17 cellular contexts compared by ENCODE assay signal in the genomic region with DNA sequence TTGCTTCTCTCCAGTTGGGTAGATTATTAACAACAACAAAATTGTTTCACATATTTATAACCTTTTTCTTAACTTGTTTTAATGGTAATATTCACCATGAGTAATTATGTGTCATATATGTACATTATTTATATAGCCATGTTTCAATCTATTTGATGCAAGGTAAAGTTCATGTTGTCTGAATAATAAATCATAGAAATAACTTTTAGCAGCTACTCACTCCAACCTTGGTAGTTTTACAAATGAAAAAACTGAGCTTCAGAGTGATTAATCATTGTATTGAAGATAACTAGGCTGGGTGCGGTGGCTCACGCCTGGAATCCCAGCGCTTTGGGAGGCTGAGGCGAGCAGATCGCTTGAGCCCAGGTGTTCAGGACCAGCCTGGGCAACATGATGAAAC. TPM values are rescaled to one million over a fixed set of nuclear protein-coding genes. Genes with fewer than 3 reads are reported as not detected.
DNase-seq lines count a peak whose midpoint lies in the region; ATAC-seq and TF ChIP-seq lines count a peak whose summit lies in the region.
"Had no signal": no experiment of that assay in that cellular context is flagged by ENCODE, and none has a peak within 500 bp of the region (broad histone marks: within the 10 kb centered on the region; RNA-seq: fewer than 3 reads in every experiment).

No MANE protein-coding gene starts in this region.

- CTCF ChIA-PET in A673 (lab: Charles Lee): no interaction called here

- H3K36me3 Mint-ChIP-seq in HFFc6 (ENCODE audit: low read depth): peaks cover 6% of the 10 kb centered on the region; the same call in 1 of the 2 replicates
- peaks cover 26% of the 10 kb centered on the region for H3K36me3 Mint-ChIP-seq in memory B cell
- H3K36me3 Mint-ChIP-seq in stimulated activated naive B cell treated with anti-CD40 and anti-IgM and Interleukin-4, amounts not matched to agents 10 μg/mL and 1 μg/mL and 100 μg/mL, for 72 hours: peaks cover 6 to 15% of the 10 kb centered on the region in 2 donors
- H3K36me3 Mint-ChIP-seq in progenitor cell of endocrine pancreas (ENCODE audit: insufficient read depth): peaks cover 2% of the 10 kb centered on the region
- H3K36me3 Mint-ChIP-seq: CD8-positive, alpha-beta T cell had no signal

- H3K27me3 Mint-ChIP-seq in HFFc6 (ENCODE audit: insufficient read depth) (no peaks in the 10 kb centered on the region), memory B cell (no peaks in the 10 kb centered on the region), progenitor cell of endocrine pancreas (no peaks in the 10 kb centered on the region)
- no peaks in the 10 kb centered on the region for H3K27me3 Mint-ChIP-seq in stimulated activated naive B cell treated with anti-CD40 and anti-IgM and Interleukin-4, amounts not matched to agents 10 μg/mL and 1 μg/mL and 100 μg/mL, for 72 hours

- no peak overlapping the region for H3K4me3 ChIP-seq in ascending aorta
- no peak overlapping the region for H3K4me3 ChIP-seq in A673 (ENCODE audit: low read depth, low read length, poor library complexity, severe bottlenecking)
- H3K4me3 ChIP-seq: K562 had no signal

- H3K4me1 Mint-ChIP-seq in HFFc6 (ENCODE audit: low read depth) (no peaks in the 10 kb centered on the region; the same call in 1 of the 2 replicates), memory B cell (peaks cover 21% of the 10 kb centered on the region), progenitor cell of endocrine pancreas (ENCODE audit: low read depth) (no peaks in the 10 kb centered on the region)
- peaks cover 7 to 17% of the 10 kb centered on the region in 2 donors for H3K4me1 Mint-ChIP-seq in stimulated activated naive B cell treated with anti-CD40 and anti-IgM and Interleukin-4, amounts not matched to agents 10 μg/mL and 1 μg/mL and 100 μg/mL, for 72 hours

- H3K36me3 ChIP-seq in ascending aorta: no peaks in the 10 kb centered on the region
- H3K36me3 ChIP-seq in A673 (ENCODE audit: insufficient read depth, low read length, poor library complexity, severe bottlenecking): no peaks in the 10 kb centered on the region

- H3K9me3 Mint-ChIP-seq in HFFc6 (no peaks in the 10 kb centered on the region), memory B cell (no peaks in the 10 kb centered on the region), progenitor cell of endocrine pancreas (ENCODE audit: low read depth) (no peaks in the 10 kb centered on the region)
- H3K9me3 Mint-ChIP-seq in stimulated activated naive B cell treated with anti-CD40 and anti-IgM and Interleukin-4, amounts not matched to agents 10 μg/mL and 1 μg/mL and 100 μg/mL, for 72 hours: no peaks in the 10 kb centered on the region
- H3K9me3 Mint-ChIP-seq: CD8-positive, alpha-beta T cell had no signal

- no peak for TF ChIP-seq CTCF in HFFc6 (IDR thresholded peaks at IDR 0.05)
- TF ChIP-seq CTCF in ascending aorta (IDR thresholded peaks at IDR 0.05): no peak
- no peak for TF ChIP-seq CTCF in A673 (conservative IDR thresholded peaks at IDR 0.05; ENCODE audit: low read depth, low read length)
- TF ChIP-seq CTCF in progenitor cell of endocrine pancreas (IDR thresholded peaks at IDR 0.05; ENCODE audit: unreplicated experiment): no peak

- intact Hi-C loops in ascending aorta (cut with DNase I): loop anchor here (5.0 to 10.0 kb wide), 3 partner anchors 208 to 893 kb away; a partner anchor contains a TSS
- intact Hi-C loops in A673 (cut with micrococcal nuclease; ENCODE audit: unreplicated experiment): loop anchor here (5.0 to 10.0 kb wide), 2 partner anchors 208 to 296 kb away; a partner anchor contains a TSS

- no peak for ATAC-seq in memory B cell (ENCODE audit: low read depth)
- no peak for ATAC-seq in stimulated activated naive B cell treated with anti-CD40 and anti-IgM and Interleukin-4, amounts not matched to agents 10 μg/mL and 1 μg/mL and 100 μg/mL, for 72 hours (replicated peaks)
- ATAC-seq in GM21825 (IDR thresholded peaks at IDR 0.05; ENCODE audit: unreplicated experiment): no peak
- ATAC-seq: CD8-positive, alpha-beta T cell; HCT116; K562 had no signal

- H3K27me3 ChIP-seq in ascending aorta (no peaks in the 10 kb centered on the region), A673 (replicated peaks; ENCODE audit: insufficient read depth, low read depth, low read length, poor library complexity) (no peaks in the 10 kb centered on the region)

- POLR2A ChIA-PET in A673 (lab: Charles Lee; ENCODE audit: low non-redundant PET): no interaction called here

- peak overlapping the region; percentile 73 for H3K27ac Mint-ChIP-seq in HFFc6
- peak overlapping the region; percentile 53 for H3K27ac Mint-ChIP-seq in memory B cell
- peak overlapping the region; percentile 82 for H3K27ac Mint-ChIP-seq in stimulated activated naive B cell treated with anti-CD40 and anti-IgM and Interleukin-4, amounts not matched to agents 10 μg/mL and 1 μg/mL and 100 μg/mL, for 72 hours
- H3K27ac Mint-ChIP-seq in progenitor cell of endocrine pancreas: no peak overlapping the region
- H3K27ac Mint-ChIP-seq: CD8-positive, alpha-beta T cell had no signal

- DNase-seq in HFFc6: no peak
- no peak for DNase-seq in ascending aorta (ENCODE audit: low spot score in 2 of 2)
- DNase-seq in memory B cell (ENCODE audit: low spot score in 2 of 2): no peak
- DNase-seq in stimulated activated naive B cell treated with anti-CD40 and anti-IgM and Interleukin-4, amounts not matched to agents 10 μg/mL and 1 μg/mL and 100 μg/mL, for 72 hours: no peak
- no peak for DNase-seq in A673 (ENCODE audit: low spot score)
- DNase-seq in progenitor cell of endocrine pancreas (ENCODE audit: low spot score, unreplicated experiment): no peak
- DNase-seq: CD8-positive, alpha-beta T cell; DMS79 treated with DMSO at 0.1 percent for 48 hours; GDM1; NCI-H1092; NCI-H2107; NCI-H69; SIG-M5 had no signal

- H3K9me3 ChIP-seq in ascending aorta (no peaks in the 10 kb centered on the region), A673 (ENCODE audit: low read depth, low read length, poor library complexity, severe bottlenecking) (no peaks in the 10 kb centered on the region)

- BruUV-seq in A673 (replicated peaks; lab: Mats Ljungman, UMichigan): no TSS peak

- H3K27ac ChIP-seq in ascending aorta: peak overlapping the region; percentile 14 to 32
- no peak overlapping the region for H3K27ac ChIP-seq in A673 (ENCODE audit: low read depth, low read length, poor library complexity, severe bottlenecking)
- H3K27ac ChIP-seq: HL-60 had no signal

- H3K4me3 Mint-ChIP-seq in HFFc6 (no peak overlapping the region; the same call in 1 of the 2 replicates), memory B cell (no peak overlapping the region), progenitor cell of endocrine pancreas (ENCODE audit: low read depth) (no peak overlapping the region)
- H3K4me3 Mint-ChIP-seq in stimulated activated naive B cell treated with anti-CD40 and anti-IgM and Interleukin-4, amounts not matched to agents 10 μg/mL and 1 μg/mL and 100 μg/mL, for 72 hours: no peak overlapping the region
- H3K4me3 Mint-ChIP-seq: CD8-positive, alpha-beta T cell had no signal

- H3K4me1 ChIP-seq in ascending aorta (no peaks in the 10 kb centered on the region), A673 (ENCODE audit: insufficient read depth, low read length, poor library complexity, severe bottlenecking) (no peaks in the 10 kb centered on the region)

RNA-seq across cellular contexts. Expression of a gene that starts 46.0 kb away (rescaled TPM):
- total RNA-seq in HFFc6 (2021; fragmentation: NEBNext Ultra II Directional; extraction: Animal tissue kit (Norgen Biotek cat#: 25700)): 10 to 100 TPM; 25.6 to 36.9 (median 32.5) TPM
- 36.9 TPM for total RNA-seq in ascending aorta
- total RNA-seq in A673 (2021): 83.5 and 84.8 TPM in 2 replicates
- total RNA-seq in progenitor cell of endocrine pancreas: 22.2 and 27.1 TPM in 2 replicates
